Comparison of ENCODE assay signal across 17 cellular contexts in the genomic region with DNA sequence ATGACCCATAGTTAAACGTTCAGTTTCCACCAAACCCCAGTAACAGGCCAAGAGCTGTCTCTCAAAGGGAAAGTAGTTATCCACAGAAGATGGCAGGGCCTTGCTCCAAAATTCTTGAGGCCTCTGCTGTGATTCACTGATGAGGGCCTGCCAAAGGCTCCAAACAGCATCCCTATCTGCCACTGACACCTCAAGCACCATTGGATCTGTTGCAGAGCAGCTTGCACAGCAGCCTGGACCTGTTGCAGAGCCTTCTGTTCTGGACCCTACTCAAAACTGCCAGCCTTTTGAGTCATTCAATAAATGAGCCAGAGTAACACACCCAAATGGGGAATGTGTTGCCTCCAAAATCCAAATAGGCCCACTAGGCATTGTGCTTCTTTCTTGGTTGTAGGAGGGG.
DNase-seq lines count a peak whose midpoint lies in the region; ATAC-seq and TF ChIP-seq lines count a peak whose summit lies in the region.
"Had no signal": no experiment of that assay in that cellular context is flagged by ENCODE, and none has a peak within 500 bp of the region (broad histone marks: within the 10 kb centered on the region; RNA-seq: fewer than 3 reads in every experiment).

No MANE protein-coding gene starts in this region.

- intact Hi-C loops in PC-3 (cut with micrococcal nuclease): no loop called here

- H3K27me3 ChIP-seq in PC-3 (ENCODE audit: low read length): no peaks in the 10 kb centered on the region

- no TSS peak for BruUV-seq in PC-3 (replicated peaks; lab: Mats Ljungman, UMichigan)

- H3K9ac ChIP-seq in PC-3 (ENCODE audit: low read length): no peak overlapping the region
- H3K9ac ChIP-seq: SK-N-SH had no signal

- H4K20me1 ChIP-seq in PC-3 (ENCODE audit: low read length): no peaks in the 10 kb centered on the region

- no peaks in the 10 kb centered on the region for H3K9me3 ChIP-seq in PC-3 (ENCODE audit: low read length)
- H3K9me3 ChIP-seq: SK-N-SH had no signal

- H3K79me2 ChIP-seq in PC-3 (ENCODE audit: low read length): no peaks in the 10 kb centered on the region

- H3K27ac ChIP-seq in PC-3 (ENCODE audit: low read length): peak overlapping the region; percentile 49

- DNase-seq in GM04504 (ENCODE audit: low read depth) (peak; percentile 15), PC-3 (peak; percentile 68), fibroblast of peridontal ligament (ENCODE audit: extremely low read depth) (peak; percentile 67), NCI-H524 treated with DMSO at 0.1 percent for 48 hours (lab: John Stamatoyannopoulos, UW) (no peak), islet precursor cell (no peak), hepatic stellate cell (ENCODE audit: low spot score) (no peak), NCI-H2107 (lab: John Stamatoyannopoulos, UW) (no peak)
- DNase-seq: Calu3; CD4-positive, alpha-beta T cell; EL; NCI-H1105; NCI-H1694; NCI-H2081 treated with DMSO at 0.1 percent for 48 hours; NCI-H748 treated with DMSO at 0.1 percent for 48 hours; SHP77 treated with DMSO at 0.1 percent for 48 hours; SK-N-SH had no signal

- H3F3A ChIP-seq in PC-3 (ENCODE audit: low read length, unreplicated experiment): no peaks in the 10 kb centered on the region

- H3K4me2 ChIP-seq in PC-3 (ENCODE audit: low read length): no peak overlapping the region
- H3K4me2 ChIP-seq: SK-N-SH had no signal

- H3K36me3 ChIP-seq in PC-3 (ENCODE audit: low read depth, low read length): no peaks in the 10 kb centered on the region

- CTCF ChIA-PET in PC-3 (lab: Charles Lee): no interaction called here

- no peaks in the 10 kb centered on the region for H3K9me2 ChIP-seq in PC-3 (replicated peaks; ENCODE audit: low read length)
- H3K9me2 ChIP-seq: SK-N-SH had no signal

- no peak overlapping the region for H2AFZ ChIP-seq in PC-3 (ENCODE audit: low read length)

- POLR2A ChIA-PET in PC-3 (lab: Charles Lee; ENCODE audit: unreplicated experiment): no interaction called here

- ATAC-seq in PC-3: peak; percentile 89
- ATAC-seq: K562 had no signal

- H3K4me3 ChIP-seq in PC-3 (ENCODE audit: low read length): no peak overlapping the region
- H3K4me3 ChIP-seq: K562 had no signal

- no peak for TF ChIP-seq CTCF in PC-3 (conservative IDR thresholded peaks at IDR 0.05; ENCODE audit: low read depth, low read length)

- H3K4me1 ChIP-seq in PC-3 (ENCODE audit: insufficient read depth, low read length): peaks cover 4% of the 10 kb centered on the region; the same call in 1 of the 2 replicates

Comparison
In these comparisons a context has a peak if more than half of its experiments do, and no peak if none do; other contexts are left out.
1. DNase-seq: peak in GM04504 (single experiment), PC-3 (single experiment) and fibroblast of peridontal ligament (single experiment); none in NCI-H524 treated with DMSO at 0.1 percent for 48 hours (single experiment), islet precursor cell (single experiment), hepatic stellate cell (single experiment) and NCI-H2107 (single experiment).